In genomic region chr14:81170829-81171195, GRCh38 we compare ENCODE assay signal across 8 cellular contexts. TPM values are rescaled to one million over a fixed set of nuclear protein-coding genes. Genes with fewer than 3 reads are reported as not detected.
DNase-seq lines count a peak whose midpoint lies in the region; ATAC-seq and TF ChIP-seq lines count a peak whose summit lies in the region.

No MANE protein-coding gene starts in this region.

- POLR2A ChIA-PET in PC-9 (lab: Charles Lee; ENCODE audit: unreplicated experiment), result no interaction called here

- TF ChIP-seq CTCF in Calu3 (IDR thresholded peaks at IDR 0.05; ENCODE audit: unreplicated experiment) (no peak), PC-9 (conservative IDR thresholded peaks at IDR 0.05) (peak; percentile 47; the same call in 1 of the 2 replicates), progenitor cell of endocrine pancreas (IDR thresholded peaks at IDR 0.05; ENCODE audit: unreplicated experiment) (no peak)

- no peaks in the 10 kb centered on the region for H3K27me3 Mint-ChIP-seq in Calu3 (ENCODE audit: unreplicated experiment)
- H3K27me3 Mint-ChIP-seq in progenitor cell of endocrine pancreas, result no peaks in the 10 kb centered on the region

- H3K4me3 Mint-ChIP-seq in Calu3 (ENCODE audit: low read depth, unreplicated experiment), result peak overlapping the region; percentile 87
- H3K4me3 Mint-ChIP-seq in progenitor cell of endocrine pancreas (ENCODE audit: low read depth), result peak overlapping the region; percentile 93

- H3K27me3 ChIP-seq in PC-9 (ENCODE audit: insufficient read depth, low read depth), result no peaks in the 10 kb centered on the region
- no peaks in the 10 kb centered on the region for H3K27me3 ChIP-seq in endocrine pancreas (ENCODE audit: control insufficient read depth, insufficient read depth, low read length)

- H4K20me1 ChIP-seq in PC-9 (ENCODE audit: insufficient read depth), result no peaks in the 10 kb centered on the region

- CTCF ChIA-PET in Calu3 (lab: Charles Lee), result interaction anchor here (1.0 to 2.1 kb wide), 3 partner anchors 174 to 183 kb away, joined by 3 to 14 read pairs (median 8); no protein-coding TSS in a partner anchor
- CTCF ChIA-PET in PC-9 (lab: Charles Lee), result no interaction called here

- H3K36me3 Mint-ChIP-seq in Calu3 (ENCODE audit: insufficient read depth, unreplicated experiment) (peaks cover 11% of the 10 kb centered on the region), progenitor cell of endocrine pancreas (ENCODE audit: insufficient read depth) (no peaks in the 10 kb centered on the region)

- H3K4me2 ChIP-seq in PC-9, result peak overlapping the region; percentile 71; the same call in 1 of the 2 replicates

- H2AFZ ChIP-seq in PC-9, result no peak overlapping the region

- H3K9me3 Mint-ChIP-seq in Calu3 (ENCODE audit: low read depth, unreplicated experiment) (no peaks in the 10 kb centered on the region), progenitor cell of endocrine pancreas (ENCODE audit: low read depth) (no peaks in the 10 kb centered on the region)

- BruUV-seq in Calu3 (replicated peaks; lab: Mats Ljungman, UMichigan) (TSS peak; percentile 93), PC-9 (replicated peaks; lab: Mats Ljungman, UMichigan) (TSS peak; percentile 96)

- intact Hi-C loops in Calu3 (cut with micrococcal nuclease; ENCODE audit: unreplicated experiment), result loop anchor here (2.0 kb wide), 1 partner anchor 216 kb away; the partner anchor contains the start of gene TSHR
- intact Hi-C loops in PC-9 (cut with micrococcal nuclease; ENCODE audit: unreplicated experiment), result loop anchor here (1.0 to 10.0 kb wide), 3 partner anchors 174 to 1116 kb away; no protein-coding TSS in a partner anchor
- intact Hi-C loops in head of caudate nucleus (cut with DNase I), result loop anchor here (2.0 to 5.0 kb wide), 3 partner anchors 36 to 216 kb away; partner anchors contain the start of gene TSHR

- DNase-seq in Calu3 (no peak), PC-9 (no peak), progenitor cell of endocrine pancreas (ENCODE audit: low spot score, unreplicated experiment) (no peak), NCI-H774 (lab: John Stamatoyannopoulos, UW) (no peak), head of caudate nucleus (no peak), left lobe of liver (ENCODE audit: low spot score) (no peak)

- no peak overlapping the region for H3K27ac ChIP-seq in PC-9

- H3K9ac ChIP-seq in endocrine pancreas (ENCODE audit: control insufficient read depth, insufficient read depth, low read length), result peak overlapping the region; percentile 73

- no peak overlapping the region for H3K4me3 ChIP-seq in PC-9
- H3K4me3 ChIP-seq in endocrine pancreas (ENCODE audit: control insufficient read depth, insufficient read depth, low read length), result peak overlapping the region; percentile 53

- H3K36me3 ChIP-seq in PC-9 (ENCODE audit: low read depth) (no peaks in the 10 kb centered on the region), endocrine pancreas (ENCODE audit: control insufficient read depth, insufficient read depth, low read length) (no peaks in the 10 kb centered on the region)

- no peaks in the 10 kb centered on the region for H3F3A ChIP-seq in PC-9 (ENCODE audit: insufficient read depth, low read depth)

- ATAC-seq in left lobe of liver (no peak), GM18498 (IDR thresholded peaks at IDR 0.05; ENCODE audit: unreplicated experiment) (no peak)

- H3K4me1 Mint-ChIP-seq in Calu3 (ENCODE audit: low read depth, unreplicated experiment) (peaks cover 8% of the 10 kb centered on the region), progenitor cell of endocrine pancreas (ENCODE audit: low read depth) (peaks cover 5% of the 10 kb centered on the region)

- H3K27ac Mint-ChIP-seq in Calu3 (ENCODE audit: unreplicated experiment), result peak overlapping the region; percentile 47
- peak overlapping the region; percentile 99 for H3K27ac Mint-ChIP-seq in progenitor cell of endocrine pancreas

- H3K9me2 ChIP-seq in PC-9 (ENCODE audit: insufficient read depth), result no peaks in the 10 kb centered on the region

- H3K9me3 ChIP-seq in PC-9 (ENCODE audit: insufficient read depth, low read depth) (no peaks in the 10 kb centered on the region), endocrine pancreas (ENCODE audit: control insufficient read depth, low read length) (no peaks in the 10 kb centered on the region)

- H3K4me1 ChIP-seq in PC-9 (replicated peaks; ENCODE audit: insufficient read depth), result no peaks in the 10 kb centered on the region
- peaks cover 5% of the 10 kb centered on the region for H3K4me1 ChIP-seq in endocrine pancreas (ENCODE audit: control insufficient read depth, insufficient read depth, low read length)

- no peaks in the 10 kb centered on the region for H3K79me2 ChIP-seq in PC-9 (ENCODE audit: low read depth)

RNA-seq across cellular contexts. Expression of gene GTF2A1, which starts 49.9 kb away (rescaled TPM):
- total RNA-seq in Calu3 (2022), result 35.9 and 45.6 TPM in 2 replicates
- 6.7 and 13.9 TPM in 2 replicates for total RNA-seq in PC-9 (2021)
- 29.7 and 33.4 TPM in 2 replicates for total RNA-seq in progenitor cell of endocrine pancreas
- 11.1 TPM for total RNA-seq in left lobe of liver
